Comparison of ENCODE assay signal across 22 cellular contexts in the genomic region with DNA sequence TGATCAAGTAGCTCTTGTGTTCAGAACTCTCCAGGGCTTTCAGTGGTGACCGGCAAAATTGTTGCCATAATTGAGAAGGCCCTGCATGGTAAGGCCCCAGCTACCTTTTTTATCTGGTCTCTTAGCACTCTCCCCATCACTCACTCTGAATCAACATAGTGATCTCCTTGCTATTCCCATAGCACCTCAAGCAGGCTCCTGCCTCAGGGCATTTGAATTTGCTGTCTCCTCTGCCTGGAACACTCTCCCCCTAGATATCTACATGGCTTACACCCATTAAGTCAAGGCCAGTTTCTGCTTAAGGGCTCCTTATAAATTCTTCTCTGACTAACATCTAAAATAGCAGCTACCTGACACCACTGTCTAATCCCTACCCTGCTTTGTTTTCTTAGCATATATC. TPM values are rescaled to one million over a fixed set of nuclear protein-coding genes. Genes with fewer than 3 reads are reported as not detected.
DNase-seq lines count a peak whose midpoint lies in the region; ATAC-seq, FAIRE-seq and TF ChIP-seq lines count a peak whose summit lies in the region.
"Had no signal": no experiment of that assay in that cellular context is flagged by ENCODE, and none has a peak within 500 bp of the region (broad histone marks: within the 10 kb centered on the region; RNA-seq: fewer than 3 reads in every experiment).

No MANE protein-coding gene starts in this region.

- H4K91ac ChIP-seq in H1 (replicated peaks; ENCODE audit: insufficient read length, low read length) = no peak overlapping the region

- TF ChIP-seq RAD21 in H1 (IDR thresholded peaks at IDR 0.05 in 1 of 2, conservative IDR thresholded peaks at IDR 0.05 in 1 of 2; ENCODE audit: low read depth in 2 of 2, low read length in 2 of 2) = no peak

- H3K9me3 ChIP-seq in PC-3 (ENCODE audit: low read length) (no peaks in the 10 kb centered on the region), H1 (ENCODE audit: insufficient read depth in 2 of 2, low read depth in 1 of 2, low read length in 1 of 2) (no peaks in the 10 kb centered on the region)
- H3K9me3 ChIP-seq: BLaER1 had no signal

- peaks cover 9% of the 10 kb centered on the region for H4K20me1 ChIP-seq in PC-3 (ENCODE audit: low read length)
- H4K20me1 ChIP-seq in H1 (replicated peaks in 1 of 2; ENCODE audit: control insufficient read depth in 1 of 2, insufficient read depth in 2 of 2, low read length in 2 of 2) = peaks cover 0 to 5% of the 10 kb centered on the region in 2 experiments

- H2AK5ac ChIP-seq in H1 (ENCODE audit: low read depth, low read length) = no peak overlapping the region

- H2AFZ ChIP-seq in PC-3 (ENCODE audit: low read length) (no peak overlapping the region), H1 (ENCODE audit: low read length) (no peak overlapping the region)
- H2AFZ ChIP-seq: GM23248 had no signal

- no peak overlapping the region for H2BK120ac ChIP-seq in H1 (replicated peaks; ENCODE audit: low read depth, low read length)

- no peak for TF ChIP-seq EP300 in H1 (IDR thresholded peaks at IDR 0.05; ENCODE audit: borderline replicate concordance in 1 of 2, low read depth in 2 of 2, low read length in 2 of 2)

- no peak overlapping the region for H3K27ac ChIP-seq in PC-3 (ENCODE audit: low read length)
- no peak overlapping the region for H3K27ac ChIP-seq in H1 (ENCODE audit: low read depth, low read length)
- H3K27ac ChIP-seq: BLaER1, GM23248 had no signal

- POLR2A ChIA-PET in activated naive CD8-positive, alpha-beta T cell treated with anti-CD3 and anti-CD28 coated beads, Interleukin-2, amount 10 ng/mL, durations not matched to agents 7 days and 5 days (lab: Charles Lee) = no interaction called here
- POLR2A ChIA-PET in PC-3 (lab: Charles Lee; ENCODE audit: unreplicated experiment) (no interaction called here), H1 (lab: Charles Lee; ENCODE audit: partially characterized antibody) (interaction anchor here (0.7 to 1.5 kb wide), 5 partner anchors 7 to 140 kb away, joined by 3 to 4 read pairs (median 3); no protein-coding TSS in a partner anchor)

- H3K27me3 Mint-ChIP-seq in activated naive CD8-positive, alpha-beta T cell treated with anti-CD3 and anti-CD28 coated beads, Interleukin-2, amount 10 ng/mL, durations not matched to agents 7 days and 5 days = no peaks in the 10 kb centered on the region
- no peaks in the 10 kb centered on the region for H3K27me3 Mint-ChIP-seq in activated naive CD8-positive, alpha-beta T cell treated with anti-CD3 and anti-CD28 coated beads for 36 hours
- H3K27me3 Mint-ChIP-seq in progenitor cell of endocrine pancreas = no peaks in the 10 kb centered on the region
- H3K27me3 Mint-ChIP-seq: CD4-positive, alpha-beta memory T cell; IgD-negative memory B cell had no signal

- no peak for DNase-seq in activated naive CD8-positive, alpha-beta T cell treated with anti-CD3 and anti-CD28 coated beads, Interleukin-2, amount 10 ng/mL, durations not matched to agents 7 days and 5 days
- DNase-seq in activated naive CD8-positive, alpha-beta T cell treated with anti-CD3 and anti-CD28 coated beads for 36 hours = no peak
- DNase-seq in PC-3 (peak; percentile 9), H1 (ENCODE audit: low read depth in 1 of 2, low spot score in 2 of 2) (no peak), progenitor cell of endocrine pancreas (ENCODE audit: low spot score, unreplicated experiment) (no peak), D721Med (ENCODE audit: insufficient read length, low spot score) (no peak), NCI-H446 (lab: John Stamatoyannopoulos, UW) (no peak), DMS79 treated with DMSO at 0.1 percent for 48 hours (lab: John Stamatoyannopoulos, UW) (no peak)
- DNase-seq: 8988T; CD4-positive, alpha-beta memory T cell; DND-41; EL; GM23248 had no signal

- H3K18ac ChIP-seq in H1 (ENCODE audit: extremely low read depth, low read length) = no peak overlapping the region

- H3K36me3 Mint-ChIP-seq in activated naive CD8-positive, alpha-beta T cell treated with anti-CD3 and anti-CD28 coated beads, Interleukin-2, amount 10 ng/mL, durations not matched to agents 7 days and 5 days = peaks cover 20% of the 10 kb centered on the region
- peaks cover 14% of the 10 kb centered on the region for H3K36me3 Mint-ChIP-seq in activated naive CD8-positive, alpha-beta T cell treated with anti-CD3 and anti-CD28 coated beads for 36 hours
- H3K36me3 Mint-ChIP-seq in progenitor cell of endocrine pancreas (ENCODE audit: insufficient read depth) = no peaks in the 10 kb centered on the region

- H3K4me2 ChIP-seq in PC-3 (ENCODE audit: low read length) (no peak overlapping the region), H1 (ENCODE audit: insufficient read depth in 1 of 2, low read depth in 2 of 2, low read length in 2 of 2) (no peak overlapping the region)
- H3K4me2 ChIP-seq: BLaER1 had no signal

- no peak overlapping the region for H3K4me3 ChIP-seq in PC-3 (ENCODE audit: low read length)
- no peak overlapping the region for H3K4me3 ChIP-seq in H1 (ENCODE audit: extremely low read depth in 1 of 4, insufficient read depth in 2 of 4, low read depth in 3 of 4, low read length in 4 of 4)
- H3K4me3 ChIP-seq: BLaER1, GM23248 had no signal

- no peak overlapping the region for H3K14ac ChIP-seq in H1 (ENCODE audit: insufficient read length)

- WGBS in H1 (ENCODE audit: extremely low coverage in 1 of 2, insufficient coverage in 1 of 2, insufficient read length in 1 of 2, insufficient replicate concordance in 2 of 2, low coverage in 1 of 2, low lambda C conversion rate in 2 of 2, missing lambda C conversion rate in 1 of 2), 2 experiments = 100% methylated on average over 1 of the region's 1 CpG; no CpG with 5 or more reads in 1 of the 2 experiments

- TF ChIP-seq POLR2A in H1 (IDR thresholded peaks at IDR 0.05; ENCODE audit: control extremely low read depth in 1 of 2, low read depth in 2 of 2, low read length in 2 of 2) = no peak

- H3K9me3 Mint-ChIP-seq in activated naive CD8-positive, alpha-beta T cell treated with anti-CD3 and anti-CD28 coated beads, Interleukin-2, amount 10 ng/mL, durations not matched to agents 7 days and 5 days = no peaks in the 10 kb centered on the region
- no peaks in the 10 kb centered on the region for H3K9me3 Mint-ChIP-seq in activated naive CD8-positive, alpha-beta T cell treated with anti-CD3 and anti-CD28 coated beads for 36 hours
- H3K9me3 Mint-ChIP-seq in progenitor cell of endocrine pancreas (ENCODE audit: low read depth) = no peaks in the 10 kb centered on the region
- H3K9me3 Mint-ChIP-seq: CD14-positive monocyte; CD4-positive, alpha-beta memory T cell; IgD-negative memory B cell had no signal

- BruUV-seq in PC-3 (replicated peaks; lab: Mats Ljungman, UMichigan) = no TSS peak

- no peak for ATAC-seq in activated naive CD8-positive, alpha-beta T cell treated with anti-CD3 and anti-CD28 coated beads, Interleukin-2, amount 10 ng/mL, durations not matched to agents 7 days and 5 days (ENCODE audit: low read depth)
- ATAC-seq in PC-3 = no peak
- ATAC-seq: HCT116, HepG2 had no signal

- CTCF ChIA-PET in PC-3 (lab: Charles Lee) (no interaction called here), H1 (lab: Charles Lee; ENCODE audit: partially characterized antibody) (interaction anchor here (1.2 to 1.4 kb wide), 2 partner anchors 37 to 234 kb away, joined by 3 read pairs; no protein-coding TSS in a partner anchor)

- no peak overlapping the region for H2BK20ac ChIP-seq in H1 (ENCODE audit: low read length)

- no peak for FAIRE-seq in H1 (lab: Jason Lieb, UNC)
- FAIRE-seq in D721Med (lab: Jason Lieb, UNC) = no peak
- FAIRE-seq: G401.6, GM12891, GM19239, H54, HepG2 had no signal

- H2BK15ac ChIP-seq in H1 (ENCODE audit: low read length) = 0 out of 2 replicates have a peak overlapping the region, but pooled peaks have one; percentile 11

- intact Hi-C loops in PC-3 (cut with micrococcal nuclease) = no loop called here

- H3K4me1 Mint-ChIP-seq in activated naive CD8-positive, alpha-beta T cell treated with anti-CD3 and anti-CD28 coated beads, Interleukin-2, amount 10 ng/mL, durations not matched to agents 7 days and 5 days = peaks cover 26% of the 10 kb centered on the region
- H3K4me1 Mint-ChIP-seq in activated naive CD8-positive, alpha-beta T cell treated with anti-CD3 and anti-CD28 coated beads for 36 hours = peaks cover 15% of the 10 kb centered on the region
- H3K4me1 Mint-ChIP-seq in progenitor cell of endocrine pancreas (ENCODE audit: low read depth) = peaks cover 18% of the 10 kb centered on the region

- H3K79me2 ChIP-seq in PC-3 (ENCODE audit: low read length) = peaks cover 32% of the 10 kb centered on the region
- peaks cover 12 to 24% of the 10 kb centered on the region in 2 experiments for H3K79me2 ChIP-seq in H1 (ENCODE audit: control insufficient read depth in 1 of 2, insufficient read depth in 2 of 2, low read length in 2 of 2)

- H3K23me2 ChIP-seq in H1 (ENCODE audit: low read depth, low read length) = peaks cover 13% of the 10 kb centered on the region

- H3K4me3 Mint-ChIP-seq in activated naive CD8-positive, alpha-beta T cell treated with anti-CD3 and anti-CD28 coated beads, Interleukin-2, amount 10 ng/mL, durations not matched to agents 7 days and 5 days = no peak overlapping the region
- H3K4me3 Mint-ChIP-seq in activated naive CD8-positive, alpha-beta T cell treated with anti-CD3 and anti-CD28 coated beads for 36 hours = no peak overlapping the region
- H3K4me3 Mint-ChIP-seq in progenitor cell of endocrine pancreas (ENCODE audit: low read depth) = peak overlapping the region; percentile 59
- H3K4me3 Mint-ChIP-seq: CD14-positive monocyte had no signal

- H3K56ac ChIP-seq in H1 (replicated peaks; ENCODE audit: insufficient read length, low read depth, low read length) = no peak overlapping the region

- H3K9ac ChIP-seq in PC-3 (ENCODE audit: low read length) (no peak overlapping the region), H1 (replicated peaks in 1 of 4; ENCODE audit: extremely low read depth in 1 of 4, low read depth in 3 of 4, low read length in 3 of 4) (no peak overlapping the region)
- H3K9ac ChIP-seq: BLaER1, GM23248 had no signal

- H2BK12ac ChIP-seq in H1 (ENCODE audit: low read depth, low read length) = no peak overlapping the region

- H3K27me3 ChIP-seq in PC-3 (ENCODE audit: low read length) (no peaks in the 10 kb centered on the region), H1 (replicated peaks in 1 of 4; ENCODE audit: control insufficient read depth in 3 of 4, extremely low read depth in 1 of 4, insufficient read depth in 3 of 4, low read length in 3 of 4) (no peaks in the 10 kb centered on the region)

- no peaks in the 10 kb centered on the region for H3K79me1 ChIP-seq in H1 (ENCODE audit: low read depth, low read length)

- no peak overlapping the region for H3K4ac ChIP-seq in H1 (replicated peaks; ENCODE audit: insufficient read length, low read depth, low read length)

- no peak overlapping the region for H2BK5ac ChIP-seq in H1 (ENCODE audit: low read depth, low read length)

- H3K9me2 ChIP-seq in PC-3 (replicated peaks; ENCODE audit: low read length) = no peaks in the 10 kb centered on the region

- peaks cover 35% of the 10 kb centered on the region for H3K4me1 ChIP-seq in PC-3 (ENCODE audit: insufficient read depth, low read length)
- peaks cover 0 to 3% (median 3%) of the 10 kb centered on the region in 4 experiments; a peak in 4 of 7 replicates for H3K4me1 ChIP-seq in H1 (replicated peaks in 1 of 4; ENCODE audit: control insufficient read depth in 3 of 4, insufficient read depth in 4 of 4, low read length in 3 of 4)

- H3K27ac Mint-ChIP-seq in activated naive CD8-positive, alpha-beta T cell treated with anti-CD3 and anti-CD28 coated beads, Interleukin-2, amount 10 ng/mL, durations not matched to agents 7 days and 5 days = peak overlapping the region; percentile 75
- no peak overlapping the region for H3K27ac Mint-ChIP-seq in activated naive CD8-positive, alpha-beta T cell treated with anti-CD3 and anti-CD28 coated beads for 36 hours
- no peak overlapping the region for H3K27ac Mint-ChIP-seq in progenitor cell of endocrine pancreas

- no peak overlapping the region for H4K8ac ChIP-seq in H1 (ENCODE audit: extremely low read depth, insufficient read depth, low read length)

- no peaks in the 10 kb centered on the region for H3K36me3 ChIP-seq in PC-3 (ENCODE audit: low read depth, low read length)
- H3K36me3 ChIP-seq in H1 (ENCODE audit: control insufficient read depth in 2 of 4, insufficient read depth in 4 of 4, low read length in 3 of 4) = no peaks in the 10 kb centered on the region
- H3K36me3 ChIP-seq: BLaER1 had no signal

- H3F3A ChIP-seq in PC-3 (ENCODE audit: low read length, unreplicated experiment) = no peaks in the 10 kb centered on the region

- TF ChIP-seq CTCF in PC-3 (conservative IDR thresholded peaks at IDR 0.05; ENCODE audit: low read depth, low read length) = no peak
- no peak for TF ChIP-seq CTCF in H1 (IDR thresholded peaks at IDR 0.05; ENCODE audit: control extremely low read depth in 1 of 3, insufficient read depth in 1 of 3, low read depth in 1 of 3, low read length in 3 of 3)
- TF ChIP-seq CTCF in progenitor cell of endocrine pancreas (IDR thresholded peaks at IDR 0.05; ENCODE audit: unreplicated experiment) = no peak
- TF ChIP-seq CTCF in D721Med (IDR thresholded peaks at IDR 0.05; ENCODE audit: insufficient read depth, missing control alignments) = no peak

- H4K5ac ChIP-seq in H1 (ENCODE audit: insufficient read length, low read depth, low read length) = no peak overlapping the region

- H3K23ac ChIP-seq in H1 (ENCODE audit: insufficient read length) = no peak overlapping the region

RNA-seq across cellular contexts. Expression of a gene that starts 3.3 kb away (rescaled TPM):
- total RNA-seq in activated naive CD8-positive, alpha-beta T cell treated with anti-CD3 and anti-CD28 coated beads, Interleukin-2, amount 10 ng/mL, durations not matched to agents 7 days and 5 days = 10 to 100 TPM; 39.4 to 43.0 TPM
- total RNA-seq in activated naive CD8-positive, alpha-beta T cell treated with anti-CD3 and anti-CD28 coated beads for 36 hours = 10 to 100 TPM; 23.4 to 23.5 TPM
- total RNA-seq in PC-3 (2014; rRNA removed) (17.4 and 19.0 TPM in 2 replicates), progenitor cell of endocrine pancreas (77.2 and 81.9 TPM in 2 replicates)
- 115 and 118 TPM in 2 replicates for total RNA-seq in H1 (2021; fragmentation: NEBNext Ultra II Directional; extraction: Animal tissue kit (Norgen Biotek cat#: 25700))
- 81.0 and 102 TPM in 2 replicates for polyA plus RNA-seq in H1 (2011; rRNA removed)
- polyA plus RNA-seq in H1 (2011; cell fraction: cytosol; rRNA removed) = 72.8 TPM
- 106 TPM for polyA plus RNA-seq in H1 (2011; cell fraction: nucleus; rRNA removed)
- 76.9 to 100 TPM (median 95.5 TPM) in 4 replicates for polyA plus RNA-seq in H1 (2012, experiment 1 of 2)
- polyA plus RNA-seq in H1 (2012, experiment 2 of 2) = 74.6 TPM
- 73.7 TPM for polyA plus RNA-seq in H1 (2013, experiment 1 of 2)
- polyA plus RNA-seq in H1 (2013, experiment 2 of 2) = 74.8 TPM
- 70.8 and 83.0 TPM in 2 replicates for polyA minus RNA-seq in H1 (2011; rRNA and poly(A)+ RNA removed)
- 63.8 TPM for polyA minus RNA-seq in H1 (2011; cell fraction: cytosol; rRNA and poly(A)+ RNA removed)
- polyA minus RNA-seq in H1 (2011; cell fraction: nucleus; rRNA and poly(A)+ RNA removed) = 57.6 TPM
